Comparison of ENCODE assay signal across 1 cellular context in genomic region chr16:2964416-2965223, GRCh38.
TF ChIP-seq lines count a peak whose summit lies in the region.

No MANE protein-coding gene starts in this region.

TF ChIP-seq in SK-N-SH treated with all-trans-retinoic acid at 6 μM for 48 hours, 23 proteins besides CTCF, POLR2A, EP300 and RAD21 (continued from another document):
- TF ChIP-seq TSHZ2 (CRISPR knock-in tag; IDR thresholded peaks at IDR 0.05) (no peak), TOX (CRISPR knock-in tag; IDR thresholded peaks at IDR 0.05; ENCODE audit: borderline replicate concordance) (no peak)
